In the genomic region with DNA sequence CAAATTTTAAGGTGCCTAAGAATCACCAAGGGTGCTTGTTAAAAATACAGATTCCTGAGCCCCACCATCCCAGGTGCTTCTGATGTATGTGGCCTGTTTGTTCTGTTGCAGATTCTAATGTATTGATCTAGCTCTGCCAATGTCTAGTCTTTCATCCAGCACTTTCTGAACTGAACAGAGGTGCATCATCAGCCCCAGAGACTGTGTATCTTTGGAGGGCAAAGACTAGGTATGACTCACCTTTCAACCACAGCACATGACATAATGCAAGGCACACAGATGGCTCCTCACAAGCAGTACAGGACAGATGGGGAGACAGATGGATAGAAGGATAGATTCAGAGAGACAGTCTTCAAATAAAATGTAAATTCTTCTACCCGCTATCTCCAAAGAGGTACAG, we compare ENCODE assay signal across 9 cellular contexts. TPM values are rescaled to one million over a fixed set of nuclear protein-coding genes. Genes with fewer than 3 reads are reported as not detected.
A peak's percentile ranks its signal among the peaks of the same experiment; 100 is the strongest.
DNase-seq lines count a peak whose midpoint lies in the region; ATAC-seq, FAIRE-seq and TF ChIP-seq lines count a peak whose summit lies in the region.
"Had no signal": no experiment of that assay in that cellular context is flagged by ENCODE, and none has a peak within 500 bp of the region (broad histone marks: within the 10 kb centered on the region; RNA-seq: fewer than 3 reads in every experiment).

No MANE protein-coding gene starts in this region.

- ATAC-seq in GM21786 (IDR thresholded peaks at IDR 0.05; ENCODE audit: unreplicated experiment): peak; percentile 86
- peak; percentile 79 for ATAC-seq in central memory CD8-positive, alpha-beta T cell (replicated peaks; ENCODE audit: extremely low read depth, poor library complexity, severe bottlenecking)
- ATAC-seq: Panc1 had no signal

- DNase-seq in GM18507 (ENCODE audit: extremely low spot score, insufficient read length, low read depth) (no peak), NCI-H1694 (lab: John Stamatoyannopoulos, UW) (peak; percentile 38), neural progenitor cell (ENCODE audit: low spot score) (no peak), HEK293T (ENCODE audit: extremely low spot score) (no peak), D721Med (ENCODE audit: insufficient read length, low spot score) (no peak), NCI-H748 (lab: John Stamatoyannopoulos, UW; ENCODE audit: unreplicated experiment) (no peak)
- DNase-seq in central memory CD8-positive, alpha-beta T cell (ENCODE audit: low spot score in 2 of 2): no peak

- no peaks in the 10 kb centered on the region for H3F3A ChIP-seq in neural progenitor cell (ENCODE audit: low read depth)

- POLR2A ChIA-PET in HEK293T (lab: Yijun Ruan, JAX): no interaction called here

- no peaks in the 10 kb centered on the region for H3K9me3 ChIP-seq in neural progenitor cell (ENCODE audit: low read depth)

- H3K27me3 ChIP-seq in neural progenitor cell: no peaks in the 10 kb centered on the region

- peaks cover 31% of the 10 kb centered on the region for H3K36me3 Mint-ChIP-seq in central memory CD8-positive, alpha-beta T cell (ENCODE audit: insufficient read depth)
- peaks cover 32% of the 10 kb centered on the region for H3K36me3 Mint-ChIP-seq in neural progenitor cell

- CTCF ChIA-PET in HEK293T (lab: Yijun Ruan, JAX): no interaction called here

- no peak overlapping the region for H3K4me3 Mint-ChIP-seq in central memory CD8-positive, alpha-beta T cell
- no peak overlapping the region for H3K4me3 Mint-ChIP-seq in neural progenitor cell

- no peaks in the 10 kb centered on the region for H3K27me3 Mint-ChIP-seq in central memory CD8-positive, alpha-beta T cell
- peaks cover 2% of the 10 kb centered on the region for H3K27me3 Mint-ChIP-seq in neural progenitor cell (ENCODE audit: insufficient read depth, low read depth)

- no peak for TF ChIP-seq CTCF in neural progenitor cell (IDR thresholded peaks at IDR 0.05)
- TF ChIP-seq CTCF in D721Med (IDR thresholded peaks at IDR 0.05; ENCODE audit: insufficient read depth, missing control alignments): no peak

- H3K4me1 ChIP-seq in neural progenitor cell: no peaks in the 10 kb centered on the region

- no peak overlapping the region for H2AFZ ChIP-seq in neural progenitor cell (replicated peaks)

- no peaks in the 10 kb centered on the region for H3K79me2 ChIP-seq in neural progenitor cell (ENCODE audit: low read depth)

- no peak overlapping the region for H3K9ac ChIP-seq in neural progenitor cell

- H4K20me1 ChIP-seq in neural progenitor cell (ENCODE audit: low read depth): no peaks in the 10 kb centered on the region

- H3K36me3 ChIP-seq in neural progenitor cell: no peaks in the 10 kb centered on the region

- no peaks in the 10 kb centered on the region for H3K9me3 Mint-ChIP-seq in central memory CD8-positive, alpha-beta T cell
- no peaks in the 10 kb centered on the region for H3K9me3 Mint-ChIP-seq in neural progenitor cell

- peaks cover 41% of the 10 kb centered on the region for H3K4me1 Mint-ChIP-seq in central memory CD8-positive, alpha-beta T cell
- H3K4me1 Mint-ChIP-seq in neural progenitor cell: no peaks in the 10 kb centered on the region

- no peak overlapping the region for H3K4me3 ChIP-seq in neural progenitor cell

- H3K27ac Mint-ChIP-seq in central memory CD8-positive, alpha-beta T cell (ENCODE audit: low read depth): no peak overlapping the region
- H3K27ac Mint-ChIP-seq in neural progenitor cell: no peak overlapping the region

- H3K27ac ChIP-seq in neural progenitor cell: no peak overlapping the region

- H3K4me2 ChIP-seq in neural progenitor cell: no peak overlapping the region

- peak; percentile 77 for FAIRE-seq in GM18507 (lab: Jason Lieb, UNC)
- no peak for FAIRE-seq in D721Med (lab: Jason Lieb, UNC)

TF ChIP-seq in HEK293T, 16 proteins besides CTCF, POLR2A, EP300 and RAD21:
- TF ChIP-seq FOXM1 (IDR thresholded peaks at IDR 0.05; ENCODE audit: borderline replicate concordance) (no peak), ZNF384 (IDR thresholded peaks at IDR 0.05) (no peak), SUZ12 (IDR thresholded peaks at IDR 0.05) (no peak), BHLHE40 (IDR thresholded peaks at IDR 0.05; ENCODE audit: borderline replicate concordance) (no peak), ARNT (IDR thresholded peaks at IDR 0.05) (no peak), PKNOX1 (IDR thresholded peaks at IDR 0.05) (no peak), L3MBTL2 (conservative IDR thresholded peaks at IDR 0.05) (no peak), FOXK2 (IDR thresholded peaks at IDR 0.05) (no peak), FOXA1 (IDR thresholded peaks at IDR 0.05) (no peak), TARDBP (IDR thresholded peaks at IDR 0.05) (no peak), NFRKB (IDR thresholded peaks at IDR 0.05) (no peak), LEF1 (IDR thresholded peaks at IDR 0.05; ENCODE audit: borderline replicate concordance) (no peak), ELF4 (IDR thresholded peaks at IDR 0.05) (no peak), CTBP1 (IDR thresholded peaks at IDR 0.05; ENCODE audit: borderline replicate concordance) (no peak)

RNA-seq across cellular contexts. Expression of gene CD58, which starts 32.3 kb away (rescaled TPM):
- total RNA-seq in neural progenitor cell (ENCODE audit: low replicate concordance): 4.2 and 14.6 TPM in 2 replicates
